In genomic region chr11:20023082-20023426, GRCh38 we compare ENCODE assay signal across 16 cellular contexts.
DNase-seq lines count a peak whose midpoint lies in the region; ATAC-seq and TF ChIP-seq lines count a peak whose summit lies in the region.
"Had no signal": no experiment of that assay in that cellular context is flagged by ENCODE, and none has a peak within 500 bp of the region (broad histone marks: within the 10 kb centered on the region; RNA-seq: fewer than 3 reads in every experiment).

No MANE protein-coding gene starts in this region.

- H3K4me3 ChIP-seq in AG04449 (ENCODE audit: low read depth, low read length) (peak overlapping the region; percentile 38), WERI-Rb-1 (ENCODE audit: low read depth, low read length) (peak overlapping the region; percentile 97), epithelial cell of proximal tubule (ENCODE audit: low read depth, low read length) (peak overlapping the region; percentile 48), mesodermal cell (ENCODE audit: extremely low read depth, insufficient read depth, low read length, poor library complexity, severe bottlenecking) (peak overlapping the region; percentile 54)
- H3K4me3 ChIP-seq: GM12878, upper lobe of left lung had no signal

- H3K36me3 ChIP-seq in WERI-Rb-1: peaks cover 3% of the 10 kb centered on the region
- H3K36me3 ChIP-seq in mesodermal cell (ENCODE audit: control insufficient read depth, insufficient read depth, low read length): no peaks in the 10 kb centered on the region
- H3K36me3 ChIP-seq: upper lobe of left lung had no signal

- H3K27me3 ChIP-seq in WERI-Rb-1 (ENCODE audit: insufficient read depth, low read depth, severe bottlenecking): no peaks in the 10 kb centered on the region
- H3K27me3 ChIP-seq: upper lobe of left lung had no signal

- H3K9me3 ChIP-seq in WERI-Rb-1 (ENCODE audit: severe bottlenecking) (no peaks in the 10 kb centered on the region), mesodermal cell (ENCODE audit: control insufficient read depth, low read length) (no peaks in the 10 kb centered on the region)
- H3K9me3 ChIP-seq: upper lobe of left lung had no signal

- no peak for ATAC-seq in HG02970 (IDR thresholded peaks at IDR 0.05; ENCODE audit: low FRiP score, unreplicated experiment)
- ATAC-seq: activated naive CD8-positive, alpha-beta T cell treated with anti-CD3 and anti-CD28 coated beads, Interleukin-2, amount 50 U/mL, for 24 hours; HCT116 had no signal

- CTCF ChIA-PET in AG04449 (lab: Yijun Ruan, JAX): interaction anchor here (1.0 to 1.5 kb wide), 4 partner anchors 22 to 105 kb away, joined by 3 to 4 read pairs (median 3); no protein-coding TSS in a partner anchor

- peak overlapping the region; percentile 82 for H3K27ac ChIP-seq in WERI-Rb-1
- H3K27ac ChIP-seq in mesodermal cell (ENCODE audit: low read depth, low read length, severe bottlenecking): peak overlapping the region; percentile 86

- H3K4me1 ChIP-seq in mesodermal cell (ENCODE audit: control insufficient read depth, insufficient read depth, low read length, poor library complexity, severe bottlenecking): peaks cover 40% of the 10 kb centered on the region
- H3K4me1 ChIP-seq: upper lobe of left lung had no signal

- POLR2A ChIA-PET in AG04449 (lab: Yijun Ruan, JAX): no interaction called here

- 0 to 4% methylated on average over 3 to 4 of the region's 6 CpGs for WGBS in mesodermal cell (ENCODE audit: insufficient coverage in 2 of 2), 2 experiments

- TF ChIP-seq CTCF in AG04449 (IDR thresholded peaks at IDR 0.05; ENCODE audit: insufficient read depth, low read length, missing control alignments) (no peak), WERI-Rb-1 (IDR thresholded peaks at IDR 0.05; ENCODE audit: low read depth, low read length) (no peak), epithelial cell of proximal tubule (conservative IDR thresholded peaks at IDR 0.05; ENCODE audit: low read depth, low read length) (no peak)

- DNase-seq in AG04449 (ENCODE audit: low read depth, low spot score) (no peak), WERI-Rb-1 (no peak), epithelial cell of proximal tubule (ENCODE audit: low read depth) (no peak), COLO668 (lab: John Stamatoyannopoulos, UW; ENCODE audit: unreplicated experiment) (no peak), glomerular visceral epithelial cell (ENCODE audit: extremely low spot score) (no peak), NCI-H2171 (lab: John Stamatoyannopoulos, UW) (no peak)
- DNase-seq: ACHN; activated CD8-positive, alpha-beta memory T cell treated with anti-CD3 and anti-CD28 coated beads, Interleukin-2, amount 50 U/mL, for 4 hours; activated naive CD8-positive, alpha-beta T cell treated with anti-CD3 and anti-CD28 coated beads, Interleukin-2, amount 50 U/mL, for 24 hours; effector memory CD4-positive, alpha-beta T cell; SIG-M5; upper lobe of left lung had no signal

Comparison
In these comparisons a context has a peak if more than half of its experiments do, and no peak if none do; other contexts are left out.
1. H3K4me3 ChIP-seq: peak in every context shown above with its lines; median percentile 97 in WERI-Rb-1; 54 in mesodermal cell; 48 in epithelial cell of proximal tubule; 38 in AG04449.